ENCODE assay signal across 1 cellular context in genomic region chrX:14029425-14030247, GRCh38.
TF ChIP-seq lines count a peak whose summit lies in the region.

TSS of gene GEMIN8 (minus strand) at chrX:14029892. CDS start at chrX:14021478, 8,414 bp downstream.

TF ChIP-seq in A549, 52 proteins besides CTCF, POLR2A, EP300 and RAD21 (continued from another document):
- TF ChIP-seq KDM1A (IDR thresholded peaks at IDR 0.05; ENCODE audit: low read depth) (no peak), HOXB5 (CRISPR knock-in tag; IDR thresholded peaks at IDR 0.05) (no peak), RCOR1 (IDR thresholded peaks at IDR 0.05; ENCODE audit: low read depth, low read length) (no peak), MYC (IDR thresholded peaks at IDR 0.05; ENCODE audit: borderline replicate concordance, low read length) (peak; percentile 96), HMGXB4 (CRISPR knock-in tag; IDR thresholded peaks at IDR 0.05; ENCODE audit: borderline replicate concordance) (no peak), ESRRA (IDR thresholded peaks at IDR 0.05; ENCODE audit: borderline replicate concordance, low read length) (no peak), HOXA7 (CRISPR knock-in tag; IDR thresholded peaks at IDR 0.05) (no peak), EHF (CRISPR knock-in tag; IDR thresholded peaks at IDR 0.05) (no peak), GATA3 (IDR thresholded peaks at IDR 0.05; ENCODE audit: borderline replicate concordance) (0 out of 2 replicates have a peak, but pooled peaks have one; percentile 23), JUNB (IDR thresholded peaks at IDR 0.05) (no peak), TFCP2L1 (CRISPR knock-in tag; IDR thresholded peaks at IDR 0.05) (no peak), RFX5 (IDR thresholded peaks at IDR 0.05) (no peak), MAFK (IDR thresholded peaks at IDR 0.05; ENCODE audit: partially characterized antibody) (no peak), PHF8 (IDR thresholded peaks at IDR 0.05; ENCODE audit: borderline replicate concordance, low read depth) (no peak), PBX3 (IDR thresholded peaks at IDR 0.05) (no peak), RARB (CRISPR knock-in tag; IDR thresholded peaks at IDR 0.05) (no peak), CBX2 (IDR thresholded peaks at IDR 0.05; ENCODE audit: borderline replicate concordance, low read depth) (no peak), ZFP36 (IDR thresholded peaks at IDR 0.05; ENCODE audit: borderline replicate concordance, partially characterized antibody) (no peak), FOSB (CRISPR knock-in tag; IDR thresholded peaks at IDR 0.05) (no peak), HES2 (IDR thresholded peaks at IDR 0.05) (no peak), CHD2 (IDR thresholded peaks at IDR 0.05; ENCODE audit: low read length, partially characterized antibody) (peak; percentile 64), EHMT2 (IDR thresholded peaks at IDR 0.05; ENCODE audit: low read depth) (no peak), ZC3H11A (IDR thresholded peaks at IDR 0.05) (no peak), HOXB13 (CRISPR knock-in tag; IDR thresholded peaks at IDR 0.05; ENCODE audit: low read depth) (no peak), MAX (IDR thresholded peaks at IDR 0.05) (peak; percentile 97), RNF2 (IDR thresholded peaks at IDR 0.05; ENCODE audit: borderline replicate concordance, low read depth) (no peak), FOXS1 (CRISPR knock-in tag; IDR thresholded peaks at IDR 0.05) (no peak), KDM5A (IDR thresholded peaks at IDR 0.05) (no peak)
- TF ChIP-seq, protein P1, sequence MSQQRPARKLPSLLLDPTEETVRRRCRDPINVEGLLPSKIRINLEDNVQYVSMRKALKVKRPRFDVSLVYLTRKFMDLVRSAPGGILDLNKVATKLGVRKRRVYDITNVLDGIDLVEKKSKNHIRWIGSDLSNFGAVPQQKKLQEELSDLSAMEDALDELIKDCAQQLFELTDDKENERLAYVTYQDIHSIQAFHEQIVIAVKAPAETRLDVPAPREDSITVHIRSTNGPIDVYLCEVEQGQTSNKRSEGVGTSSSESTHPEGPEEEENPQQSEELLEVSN (IDR thresholded peaks at IDR 0.05; ENCODE audit: borderline replicate concordance, low read depth) = peak; percentile 76
- TF ChIP-seq, protein P2, sequence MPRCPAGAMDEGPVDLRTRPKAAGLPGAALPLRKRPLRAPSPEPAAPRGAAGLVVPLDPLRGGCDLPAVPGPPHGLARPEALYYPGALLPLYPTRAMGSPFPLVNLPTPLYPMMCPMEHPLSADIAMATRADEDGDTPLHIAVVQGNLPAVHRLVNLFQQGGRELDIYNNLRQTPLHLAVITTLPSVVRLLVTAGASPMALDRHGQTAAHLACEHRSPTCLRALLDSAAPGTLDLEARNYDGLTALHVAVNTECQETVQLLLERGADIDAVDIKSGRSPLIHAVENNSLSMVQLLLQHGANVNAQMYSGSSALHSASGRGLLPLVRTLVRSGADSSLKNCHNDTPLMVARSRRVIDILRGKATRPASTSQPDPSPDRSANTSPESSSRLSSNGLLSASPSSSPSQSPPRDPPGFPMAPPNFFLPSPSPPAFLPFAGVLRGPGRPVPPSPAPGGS (IDR thresholded peaks at IDR 0.05) = peak; percentile 61; the same call in 1 of the 3 replicates
